Comparison of ENCODE assay signal across 8 cellular contexts in the genomic region with DNA sequence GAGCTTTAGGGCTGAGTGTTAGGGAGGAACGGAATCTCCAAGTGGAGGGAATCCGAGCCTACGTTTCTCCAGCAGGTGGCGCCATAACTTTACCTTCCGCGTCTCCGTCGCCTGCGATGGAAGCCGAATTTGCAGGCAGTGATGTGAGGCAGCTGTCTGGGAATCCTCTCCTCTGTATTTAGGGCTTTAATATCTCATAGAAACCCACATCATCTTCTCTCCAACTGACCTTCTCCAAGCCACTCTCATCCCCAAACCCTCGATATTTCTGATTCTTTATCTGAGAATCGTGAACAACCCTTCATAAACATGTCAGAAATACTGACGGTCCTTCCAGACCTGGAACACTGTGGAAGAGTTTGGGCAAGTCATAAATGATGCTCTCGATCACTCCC. TPM values are rescaled to one million over a fixed set of nuclear protein-coding genes. Genes with fewer than 3 reads are reported as not detected.
A peak's percentile ranks its signal among the peaks of the same experiment; 100 is the strongest.
DNase-seq lines count a peak whose midpoint lies in the region; ATAC-seq and TF ChIP-seq lines count a peak whose summit lies in the region.

No MANE protein-coding gene starts in this region.

- no peaks in the 10 kb centered on the region for H3K36me3 ChIP-seq in adrenal gland (replicated peaks in 1 of 2)

- peaks cover 35% of the 10 kb centered on the region in 2 donors for H3K27me3 Mint-ChIP-seq in T-cell

- TF ChIP-seq CTCF in GM12865 (IDR thresholded peaks at IDR 0.05; ENCODE audit: insufficient read depth, low read depth, low read length, missing control alignments) (peak; percentile 82), adrenal gland (IDR thresholded peaks at IDR 0.05) (peak; percentile 72 to 85 (median 82)), retinal pigment epithelial cell (conservative IDR thresholded peaks at IDR 0.05; ENCODE audit: low read depth, low read length) (peak; percentile 88)

- no peaks in the 10 kb centered on the region for H3K36me3 Mint-ChIP-seq in T-cell

- CTCF ChIA-PET in T-cell (lab: Charles Lee), result interaction anchor here (0.6 to 2.7 kb wide), 12 partner anchors 9 to 1676 kb away, joined by 3 to 20 read pairs (median 4); no protein-coding TSS in a partner anchor

- no peaks in the 10 kb centered on the region for H3K9me3 ChIP-seq in adrenal gland (replicated peaks in 1 of 3)

- ATAC-seq in T-cell (replicated peaks in 1 of 4) (peak in 2 of 4 experiments; percentile 29 to 53), left cardiac atrium (peak; percentile 79 to 83), HG03521 (IDR thresholded peaks at IDR 0.05; ENCODE audit: unreplicated experiment) (no peak), GM18520 (IDR thresholded peaks at IDR 0.05; ENCODE audit: unreplicated experiment) (no peak)

- POLR2A ChIA-PET in T-cell (lab: Charles Lee), result no interaction called here

- H3K4me3 ChIP-seq in GM12865 (ENCODE audit: low read depth, low read length) (no peak overlapping the region), adrenal gland (no peak overlapping the region), retinal pigment epithelial cell (ENCODE audit: low read length) (no peak overlapping the region)

- intact Hi-C loops in adrenal gland (cut with DNase I) (loop anchor here in 1 of 2 donors (2.0 kb wide), 1 partner anchor 515 kb away; no protein-coding TSS in a partner anchor), left cardiac atrium (cut with DNase I) (loop anchor here (1.0 to 2.0 kb wide), 2 partner anchors 513 kb away; no protein-coding TSS in a partner anchor)

- no peak overlapping the region for H3K4me3 Mint-ChIP-seq in T-cell

- no peaks in the 10 kb centered on the region for H3K4me1 ChIP-seq in adrenal gland (replicated peaks in 1 of 2)

- DNase-seq in GM12865 (ENCODE audit: low read depth) (peak; percentile 78), NCI-H1436 treated with DMSO at 0.1 percent for 48 hours (lab: John Stamatoyannopoulos, UW) (peak; percentile 53), T-cell (peak in 33 of 34 experiments; percentile 18 to 60 (median 45)), adrenal gland (peak; percentile 56 to 88 (median 76)), left cardiac atrium (peak; percentile 81), retinal pigment epithelial cell (ENCODE audit: low read depth) (no peak)

- no peak overlapping the region for H3K27ac ChIP-seq in adrenal gland

- peaks cover 5% of the 10 kb centered on the region for H3K27me3 ChIP-seq in adrenal gland

- TF ChIP-seq POLR2A in adrenal gland (IDR thresholded peaks at IDR 0.05), result no peak

- H3K27ac Mint-ChIP-seq in T-cell, result no peak overlapping the region

- 6 to 24% (median 10%) methylated on average over 7 to 14 of the region's 14 CpGs for WGBS in adrenal gland, 4 donors

- H3K4me1 Mint-ChIP-seq in T-cell, result peaks cover 2 to 6% (median 4%) of the 10 kb centered on the region in 3 donors

- H3K9me3 Mint-ChIP-seq in T-cell, result no peaks in the 10 kb centered on the region

RNA-seq across cellular contexts. Expression of a gene that starts 27.5 kb away (rescaled TPM):
- total RNA-seq in T-cell (not detected), adrenal gland (under 1 TPM in 5 of 8 donors, not detected in 3; 0.11 to 0.36 (median 0.14) TPM), left cardiac atrium (1 to 10 TPM; 1.0 to 1.3 TPM)
- polyA plus RNA-seq in adrenal gland, result under 1 TPM in 1 of 3 donors, not detected in 2; 0.40 TPM

RNA-seq across cellular contexts. Expression of a gene that starts 40.2 kb away (rescaled TPM):
- under 1 TPM in 1 of 5 donors, not detected in 4; 0.23 TPM for total RNA-seq in T-cell
- total RNA-seq in adrenal gland, result not detected
- not detected for polyA plus RNA-seq in adrenal gland
- total RNA-seq in left cardiac atrium, result not detected

Comparison
In these comparisons a context has a peak if more than half of its experiments do, and no peak if none do; other contexts are left out.
1. ATAC-seq: peak in left cardiac atrium (2 of 2); none in HG03521 (single experiment) and GM18520 (single experiment).
2. Peak in every context shown above with its lines, with median percentiles within 50 percentile points of each other: CTCF ChIP-seq.